ENCODE assay signal across 1 cellular context in genomic region chr2:102155131-102155702, GRCh38.
TF ChIP-seq lines count a peak whose summit lies in the region.

No MANE protein-coding gene starts in this region.

TF ChIP-seq in A549, 52 proteins besides CTCF, POLR2A, EP300 and RAD21 (continued from another document):
- TF ChIP-seq HMGXB4 (CRISPR knock-in tag; IDR thresholded peaks at IDR 0.05; ENCODE audit: borderline replicate concordance) (no peak), NR3C1 (IDR thresholded peaks at IDR 0.05) (no peak), MAZ (IDR thresholded peaks at IDR 0.05; ENCODE audit: borderline replicate concordance, low read depth, low read length) (no peak), RCOR1 (IDR thresholded peaks at IDR 0.05; ENCODE audit: low read depth, low read length) (no peak), ZC3H11A (IDR thresholded peaks at IDR 0.05) (no peak), RFX5 (IDR thresholded peaks at IDR 0.05) (no peak), POLR2AphosphoS2 (conservative IDR thresholded peaks at IDR 0.05; ENCODE audit: low read length) (no peak), REST (IDR thresholded peaks at IDR 0.05) (no peak), CBX2 (IDR thresholded peaks at IDR 0.05; ENCODE audit: borderline replicate concordance, low read depth) (no peak), SMC3 (IDR thresholded peaks at IDR 0.05) (no peak), E2F6 (IDR thresholded peaks at IDR 0.05; ENCODE audit: borderline replicate concordance, low read depth) (no peak)
TF ChIP-seq in A549: peak in this region for 0.
